Comparison of ENCODE assay signal across 8 cellular contexts in genomic region chr11:44559207-44559943, GRCh38. TPM values are rescaled to one million over a fixed set of nuclear protein-coding genes. Genes with fewer than 3 reads are reported as not detected.
A peak's percentile ranks its signal among the peaks of the same experiment; 100 is the strongest.
DNase-seq lines count a peak whose midpoint lies in the region; ATAC-seq and TF ChIP-seq lines count a peak whose summit lies in the region.

No MANE protein-coding gene starts in this region.

- no peaks in the 10 kb centered on the region for H3K36me3 ChIP-seq in Loucy (ENCODE audit: insufficient read depth, low read length)
- H3K36me3 ChIP-seq in endodermal cell (ENCODE audit: control insufficient read depth, insufficient read depth, low read length), result no peaks in the 10 kb centered on the region

- peak overlapping the region; percentile 47; the same call in 1 of the 2 replicates for H2AFZ ChIP-seq in Loucy (ENCODE audit: low read length)

- H3K27ac ChIP-seq in endodermal cell (ENCODE audit: low read depth, low read length), result peak overlapping the region; percentile 62

- no peaks in the 10 kb centered on the region for H3K9me3 Mint-ChIP-seq in endodermal cell

- 18 to 32% methylated on average over 3 to 9 of the region's 9 CpGs for WGBS in endodermal cell (ENCODE audit: insufficient coverage in 1 of 2, insufficient read length in 1 of 2), 2 experiments

- no peaks in the 10 kb centered on the region for H4K20me1 ChIP-seq in Loucy (ENCODE audit: insufficient read depth, low read length, poor library complexity, severe bottlenecking)

- intact Hi-C loops in Right ventricle myocardium superior (cut with DNase I), result no loop called here

- 0 out of 2 replicates have a peak, but pooled peaks cover 4% of the 10 kb centered on the region for H3K79me2 ChIP-seq in Loucy (ENCODE audit: insufficient read depth, low read length)

- H3K4me1 ChIP-seq in Loucy (ENCODE audit: insufficient read depth, low read length, poor library complexity, severe bottlenecking) (peaks cover 36% of the 10 kb centered on the region), endodermal cell (ENCODE audit: control insufficient read depth, insufficient read depth, low read length) (peaks cover 4% of the 10 kb centered on the region)

- no peaks in the 10 kb centered on the region for H3K27me3 ChIP-seq in Loucy (ENCODE audit: insufficient read depth, low read length, poor library complexity, severe bottlenecking)
- H3K27me3 ChIP-seq in endodermal cell (ENCODE audit: control insufficient read depth, insufficient read depth, low read length, poor library complexity, severe bottlenecking), result peaks cover 16% of the 10 kb centered on the region

- H3K9me3 ChIP-seq in Loucy (ENCODE audit: insufficient read depth, low read depth, low read length) (no peaks in the 10 kb centered on the region), endodermal cell (ENCODE audit: control insufficient read depth, low read length) (no peaks in the 10 kb centered on the region)

- H3K9ac ChIP-seq in Loucy (ENCODE audit: low read depth, low read length, poor library complexity, severe bottlenecking) (peak overlapping the region; percentile 52), endodermal cell (ENCODE audit: extremely low read depth, low read length, poor library complexity, severe bottlenecking) (no peak overlapping the region)

- H3K4me3 ChIP-seq in Loucy (ENCODE audit: low read length, poor library complexity, severe bottlenecking), result peak overlapping the region; percentile 44
- H3K4me3 ChIP-seq in endodermal cell (ENCODE audit: low read length), result no peak overlapping the region

- no peaks in the 10 kb centered on the region for H3F3A ChIP-seq in Loucy (ENCODE audit: low read depth)

- TF ChIP-seq CTCF in Loucy (conservative IDR thresholded peaks at IDR 0.05; ENCODE audit: low read length), result no peak
- TF ChIP-seq CTCF in endodermal cell (conservative IDR thresholded peaks at IDR 0.05), result no peak

- H3K4me1 Mint-ChIP-seq in endodermal cell, result peaks cover 9% of the 10 kb centered on the region

- H3K27ac Mint-ChIP-seq in endodermal cell, result no peak overlapping the region

- DNase-seq in endodermal cell, result peak; percentile 90
- DNase-seq in NCI-H1105 treated with DMSO at 0.1 percent for 48 hours (lab: John Stamatoyannopoulos, UW), result no peak
- no peak for DNase-seq in NCI-H1436 treated with DMSO at 0.1 percent for 48 hours (lab: John Stamatoyannopoulos, UW)
- no peak for DNase-seq in NCI-H2196 treated with DMSO at 0.1 percent for 48 hours (lab: John Stamatoyannopoulos, UW; ENCODE audit: unreplicated experiment)
- DNase-seq in Right ventricle myocardium superior, result no peak

- peak overlapping the region; percentile 61 for H3K4me2 ChIP-seq in Loucy (ENCODE audit: low read depth, low read length, poor library complexity, severe bottlenecking)

- H3K9me2 ChIP-seq in Loucy (replicated peaks; ENCODE audit: low read depth, low read length), result no peaks in the 10 kb centered on the region

- H3K27me3 Mint-ChIP-seq in endodermal cell (ENCODE audit: insufficient read depth), result peaks cover 22% of the 10 kb centered on the region

- H3K4me3 Mint-ChIP-seq in endodermal cell, result no peak overlapping the region

- peak; percentile 87 for ATAC-seq in GM18511 (IDR thresholded peaks at IDR 0.05; ENCODE audit: unreplicated experiment)
- ATAC-seq in GM21825 (IDR thresholded peaks at IDR 0.05; ENCODE audit: unreplicated experiment), result peak; percentile 75
- no peak for ATAC-seq in Right ventricle myocardium superior (ENCODE audit: poor library complexity)

- H3K36me3 Mint-ChIP-seq in endodermal cell (ENCODE audit: low read depth), result no peaks in the 10 kb centered on the region

RNA-seq across cellular contexts. Expression of gene CD82, which starts 6.1 kb away (rescaled TPM):
- 1 to 10 TPM; 1.7 to 3.0 TPM for total RNA-seq in endodermal cell
- 19.6 TPM for polyA plus RNA-seq in endodermal cell (2013, experiment 1 of 2)
- polyA plus RNA-seq in endodermal cell (2013, experiment 2 of 2), result 12.6 TPM
- 54.6 TPM for total RNA-seq in Right ventricle myocardium superior

Comparison
In these comparisons a context has a peak if more than half of its experiments do, and no peak if none do; other contexts are left out.
1. RNA of gene CD82, which starts 6.1 kb away (total RNA-seq): 54.6 TPM in Right ventricle myocardium superior (single experiment); 1.7 to 3.0 TPM in endodermal cell; every median in the first group is over 10 times any median in the second.